9 cellular contexts compared by ENCODE assay signal in the genomic region with DNA sequence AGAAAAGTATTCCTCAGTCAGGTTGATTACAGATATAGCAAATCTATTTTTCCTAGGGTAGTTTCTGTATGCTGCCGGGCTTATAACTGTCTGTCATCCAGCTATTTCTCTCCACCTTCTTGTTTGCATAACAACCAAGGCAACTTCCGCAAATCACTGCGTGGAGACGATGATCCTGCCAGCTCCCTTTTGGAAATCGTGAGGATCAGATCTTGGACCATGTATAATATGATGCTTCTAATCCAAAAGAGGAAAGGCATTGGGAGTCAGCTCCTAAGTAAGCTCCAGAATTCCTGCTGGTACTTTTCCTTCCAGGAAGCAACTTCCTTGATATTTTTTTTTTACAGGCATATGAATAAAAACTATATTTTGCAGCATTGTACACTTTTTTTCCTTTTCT. TPM values are rescaled to one million over a fixed set of nuclear protein-coding genes. Genes with fewer than 3 reads are reported as not detected.
A peak's percentile ranks its signal among the peaks of the same experiment; 100 is the strongest.
DNase-seq lines count a peak whose midpoint lies in the region; ATAC-seq and TF ChIP-seq lines count a peak whose summit lies in the region.
"Had no signal": no experiment of that assay in that cellular context is flagged by ENCODE, and none has a peak within 500 bp of the region (broad histone marks: within the 10 kb centered on the region; RNA-seq: fewer than 3 reads in every experiment).

No MANE protein-coding gene starts in this region.

- no peak overlapping the region for H3K27ac Mint-ChIP-seq in naive thymus-derived CD4-positive, alpha-beta T cell

- intact Hi-C loops in left lung (cut with DNase I) (loop anchor here in 1 of 2 donors (10.0 kb wide), 1 partner anchor 194 kb away; no protein-coding TSS in a partner anchor), tibial artery (cut with DNase I; ENCODE audit: low total_unique reads) (no loop called here), right lobe of liver (cut with DNase I) (no loop called here)
- intact Hi-C loops in naive thymus-derived CD4-positive, alpha-beta T cell (cut with micrococcal nuclease) = no loop called here

- H3K36me3 ChIP-seq in left lung (no peaks in the 10 kb centered on the region), tibial artery (peaks cover 0 to 3% (median 0%) of the 10 kb centered on the region in 3 donors), right lobe of liver (no peaks in the 10 kb centered on the region)
- no peaks in the 10 kb centered on the region for H3K36me3 ChIP-seq in naive thymus-derived CD4-positive, alpha-beta T cell (ENCODE audit: control insufficient read depth in 2 of 3, insufficient read depth in 3 of 3, low read length in 3 of 3)

- peaks cover 43 to 73% (median 70%) of the 10 kb centered on the region in 5 donors for H3K27me3 Mint-ChIP-seq in naive thymus-derived CD4-positive, alpha-beta T cell

- TF ChIP-seq CTCF in left lung (IDR thresholded peaks at IDR 0.05) = no peak
- no peak for TF ChIP-seq CTCF in tibial artery (IDR thresholded peaks at IDR 0.05)
- TF ChIP-seq CTCF in right lobe of liver (IDR thresholded peaks at IDR 0.05) = no peak

- ATAC-seq in left lung = peak; percentile 49
- ATAC-seq in naive thymus-derived CD4-positive, alpha-beta T cell = no peak
- no peak for ATAC-seq in right lobe of liver
- no peak for ATAC-seq in GM18873 (IDR thresholded peaks at IDR 0.05; ENCODE audit: low FRiP score, unreplicated experiment)

- H3K9me3 Mint-ChIP-seq in naive thymus-derived CD4-positive, alpha-beta T cell = no peaks in the 10 kb centered on the region

- CTCF ChIA-PET in naive thymus-derived CD4-positive, alpha-beta T cell (lab: Charles Lee) = no interaction called here

- no peak overlapping the region for H3K27ac ChIP-seq in left lung
- peak overlapping the region; percentile 42 to 56 for H3K27ac ChIP-seq in tibial artery
- H3K27ac ChIP-seq in naive thymus-derived CD4-positive, alpha-beta T cell (ENCODE audit: low read depth, low read length) = no peak overlapping the region
- no peak overlapping the region for H3K27ac ChIP-seq in right lobe of liver

- H3K4me1 ChIP-seq in left lung = peaks cover 0 to 4% of the 10 kb centered on the region in 2 donors
- H3K4me1 ChIP-seq in tibial artery = peaks cover 0 to 32% (median 3%) of the 10 kb centered on the region in 4 donors
- no peaks in the 10 kb centered on the region for H3K4me1 ChIP-seq in naive thymus-derived CD4-positive, alpha-beta T cell (ENCODE audit: control insufficient read depth in 2 of 2, insufficient read depth in 2 of 2, low read length in 2 of 2)
- H3K4me1 ChIP-seq in right lobe of liver = no peaks in the 10 kb centered on the region

- peak; percentile 21 for DNase-seq in NCI-H146 treated with DMSO at 0.1 percent for 48 hours (lab: John Stamatoyannopoulos, UW; ENCODE audit: unreplicated experiment)
- DNase-seq in dermis blood vessel endothelial cell = peak; percentile 46
- no peak for DNase-seq in left lung
- DNase-seq in tibial artery = no peak
- no peak for DNase-seq in naive thymus-derived CD4-positive, alpha-beta T cell
- DNase-seq in right lobe of liver = no peak
- DNase-seq: activated naive CD4-positive, alpha-beta T cell treated with Interleukin-2 at 50 U/mL for 16 hours; T-helper 9 cell had no signal

- H3K9me3 ChIP-seq in left lung (no peaks in the 10 kb centered on the region), tibial artery (no peaks in the 10 kb centered on the region), right lobe of liver (no peaks in the 10 kb centered on the region)
- no peaks in the 10 kb centered on the region for H3K9me3 ChIP-seq in naive thymus-derived CD4-positive, alpha-beta T cell (ENCODE audit: control insufficient read depth in 2 of 3, low read length in 3 of 3)

- POLR2A ChIA-PET in naive thymus-derived CD4-positive, alpha-beta T cell (lab: Charles Lee) = no interaction called here

- no peak for TF ChIP-seq POLR2A in right lobe of liver (IDR thresholded peaks at IDR 0.05)

- H3K4me3 Mint-ChIP-seq in naive thymus-derived CD4-positive, alpha-beta T cell = no peak overlapping the region

- peaks cover 0 to 3% (median 0%) of the 10 kb centered on the region in 7 donors for H3K4me1 Mint-ChIP-seq in naive thymus-derived CD4-positive, alpha-beta T cell

- H3K27me3 ChIP-seq in left lung = peaks cover 0 to 16% of the 10 kb centered on the region in 2 donors
- no peaks in the 10 kb centered on the region for H3K27me3 ChIP-seq in tibial artery
- no peaks in the 10 kb centered on the region for H3K27me3 ChIP-seq in naive thymus-derived CD4-positive, alpha-beta T cell (ENCODE audit: control insufficient read depth in 2 of 2, insufficient read depth in 2 of 2, low read length in 2 of 2)
- peaks cover 5 to 11% of the 10 kb centered on the region in 2 donors for H3K27me3 ChIP-seq in right lobe of liver

- no peaks in the 10 kb centered on the region for H3K36me3 Mint-ChIP-seq in naive thymus-derived CD4-positive, alpha-beta T cell

- 6% methylated on average over 5 of the region's 5 CpGs for WGBS in right lobe of liver (ENCODE audit: insufficient coverage, low coverage, low lambda C conversion rate, missing lambda C conversion rate)

- no peak overlapping the region for H3K4me3 ChIP-seq in left lung
- H3K4me3 ChIP-seq in tibial artery = peak overlapping the region; percentile 51 to 55
- H3K4me3 ChIP-seq in naive thymus-derived CD4-positive, alpha-beta T cell (ENCODE audit: low read length) = no peak overlapping the region
- no peak overlapping the region for H3K4me3 ChIP-seq in right lobe of liver

RNA-seq across cellular contexts. Expression of a gene that starts 0.4 kb away (rescaled TPM):
- total RNA-seq in dermis blood vessel endothelial cell (9.2 and 26.5 TPM in 2 replicates), left lung (10 to 100 TPM in 1 of 2 donors, 1 to 10 TPM in 1; 1.1 to 11.8 TPM), right lobe of liver (1 to 10 TPM in 4 of 6 experiments, under 1 TPM in 2; 0.67 to 5.1 (median 2.4) TPM)
- not detected for total RNA-seq in naive thymus-derived CD4-positive, alpha-beta T cell
- polyA plus RNA-seq in naive thymus-derived CD4-positive, alpha-beta T cell = not detected

Comparison
In these comparisons a context has a peak if more than half of its experiments do, and no peak if none do; other contexts are left out.
1. DNase-seq: peak in NCI-H146 treated with DMSO at 0.1 percent for 48 hours (single experiment) and dermis blood vessel endothelial cell (single experiment); none in left lung (0 of 2), tibial artery (0 of 2), naive thymus-derived CD4-positive, alpha-beta T cell (0 of 9) and right lobe of liver (0 of 3).
2. H3K27ac ChIP-seq: peak in tibial artery (2 of 2); none in left lung (0 of 2), naive thymus-derived CD4-positive, alpha-beta T cell (single experiment) and right lobe of liver (0 of 3).
3. H3K4me3 ChIP-seq: peak in tibial artery (2 of 2); none in left lung (0 of 2), naive thymus-derived CD4-positive, alpha-beta T cell (single experiment) and right lobe of liver (0 of 3).